Comparison of ENCODE assay signal across 14 cellular contexts in the genomic region with DNA sequence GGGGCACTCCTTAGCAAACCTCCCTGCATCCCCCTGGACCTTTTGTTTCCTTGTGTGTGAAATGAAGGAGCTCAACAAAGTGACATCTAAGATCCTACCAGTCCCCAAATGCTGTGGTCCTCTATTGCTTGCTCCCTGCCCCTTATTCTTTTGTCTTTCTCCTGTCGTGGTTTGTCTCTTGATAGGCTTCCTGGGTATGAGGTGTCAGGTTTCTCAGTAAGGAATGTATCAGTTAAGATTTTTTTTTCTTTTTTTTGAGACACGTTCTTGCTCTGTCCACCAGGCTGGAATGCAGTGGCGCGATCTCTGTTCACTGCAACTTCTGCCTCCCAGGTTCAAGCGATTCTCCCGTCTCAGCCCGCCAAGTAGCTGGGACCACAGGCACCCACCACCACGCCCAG. TPM values are rescaled to one million over a fixed set of nuclear protein-coding genes. Genes with fewer than 3 reads are reported as not detected.
DNase-seq lines count a peak whose midpoint lies in the region; ATAC-seq and TF ChIP-seq lines count a peak whose summit lies in the region.
"Had no signal": no experiment of that assay in that cellular context is flagged by ENCODE, and none has a peak within 500 bp of the region (broad histone marks: within the 10 kb centered on the region; RNA-seq: fewer than 3 reads in every experiment).

No MANE protein-coding gene starts in this region.

- peak overlapping the region; percentile 11 for H3K4me3 Mint-ChIP-seq in HFFc6
- H3K4me3 Mint-ChIP-seq: activated B cell treated with CpG ODN at 0.5 μM for 24 hours; activated naive CD8-positive, alpha-beta T cell treated with anti-CD3 and anti-CD28 coated beads, Interleukin-2, amount 10 ng/mL, durations not matched to agents 7 days and 5 days; dendritic cell treated with granulocyte-macrophage colony-stimulating factor and Interleukin-4, amounts not matched to agents 40 ng/mL and 50 ng/mL, for 4 days had no signal

- no peak for TF ChIP-seq CTCF in AG10803 (conservative IDR thresholded peaks at IDR 0.05; ENCODE audit: low read length)
- TF ChIP-seq CTCF in HFFc6 (IDR thresholded peaks at IDR 0.05) = peak; percentile 31; the same call in 1 of the 2 replicates
- peak; percentile 4 for TF ChIP-seq CTCF in astrocyte of the cerebellum (IDR thresholded peaks at IDR 0.05; ENCODE audit: low read depth, low read length, missing control alignments)
- no peak for TF ChIP-seq CTCF in dorsolateral prefrontal cortex (IDR thresholded peaks at IDR 0.05 in 54 of 56, conservative IDR thresholded peaks at IDR 0.05 in 2 of 56; ENCODE audit: low read depth in 1 of 56, partially characterized antibody in 56 of 56)

- peaks cover 2% of the 10 kb centered on the region for H3K27me3 Mint-ChIP-seq in HFFc6 (ENCODE audit: insufficient read depth)
- H3K27me3 Mint-ChIP-seq: dendritic cell treated with granulocyte-macrophage colony-stimulating factor and Interleukin-4, amounts not matched to agents 40 ng/mL and 50 ng/mL, for 4 days had no signal

- H3K9me3 Mint-ChIP-seq in HFFc6 = no peaks in the 10 kb centered on the region
- H3K9me3 Mint-ChIP-seq: activated B cell treated with CpG ODN at 0.5 μM for 24 hours; activated naive CD8-positive, alpha-beta T cell treated with anti-CD3 and anti-CD28 coated beads, Interleukin-2, amount 10 ng/mL, durations not matched to agents 7 days and 5 days; dendritic cell treated with granulocyte-macrophage colony-stimulating factor and Interleukin-4, amounts not matched to agents 40 ng/mL and 50 ng/mL, for 4 days had no signal

- in situ Hi-C loops in astrocyte of the cerebellum (cut with HindIII; ENCODE audit: low sequenced_read_pairs) = no loop called here

- H3K4me1 Mint-ChIP-seq in HFFc6 (ENCODE audit: low read depth) = peaks cover 94% of the 10 kb centered on the region
- H3K4me1 Mint-ChIP-seq: activated B cell treated with CpG ODN at 0.5 μM for 24 hours had no signal

- H3K27me3 ChIP-seq in dorsolateral prefrontal cortex = no peaks in the 10 kb centered on the region
- H3K27me3 ChIP-seq: transverse colon had no signal

- H3K27ac ChIP-seq in dorsolateral prefrontal cortex = peak overlapping the region in 6 of 59 donors; percentile 20 to 53 (median 34)
- H3K27ac ChIP-seq: transverse colon had no signal

- no peak overlapping the region for H3K4me3 ChIP-seq in AG10803 (ENCODE audit: low read length)
- H3K4me3 ChIP-seq in astrocyte of the cerebellum (ENCODE audit: low read depth, low read length) = no peak overlapping the region
- no peak overlapping the region for H3K4me3 ChIP-seq in dorsolateral prefrontal cortex
- H3K4me3 ChIP-seq: transverse colon had no signal

- H3K27ac Mint-ChIP-seq in HFFc6 = peak overlapping the region; percentile 88
- H3K27ac Mint-ChIP-seq: activated B cell treated with CpG ODN at 0.5 μM for 24 hours; activated naive CD8-positive, alpha-beta T cell treated with anti-CD3 and anti-CD28 coated beads, Interleukin-2, amount 10 ng/mL, durations not matched to agents 7 days and 5 days; dendritic cell treated with granulocyte-macrophage colony-stimulating factor and Interleukin-4, amounts not matched to agents 40 ng/mL and 50 ng/mL, for 4 days had no signal

- peaks cover 51% of the 10 kb centered on the region for H3K36me3 Mint-ChIP-seq in HFFc6 (ENCODE audit: low read depth)
- H3K36me3 Mint-ChIP-seq: activated naive CD8-positive, alpha-beta T cell treated with anti-CD3 and anti-CD28 coated beads, Interleukin-2, amount 10 ng/mL, durations not matched to agents 7 days and 5 days had no signal

- intact Hi-C loops in dorsolateral prefrontal cortex (cut with DNase I) = no loop called here

- ATAC-seq in HG02642 (IDR thresholded peaks at IDR 0.05; ENCODE audit: poor library complexity, unreplicated experiment) = no peak

- DNase-seq in AG10803 (ENCODE audit: low read depth) = peak; percentile 41
- DNase-seq in HFFc6 = peak; percentile 28
- DNase-seq in astrocyte of the cerebellum (ENCODE audit: low read depth) = no peak
- peak; percentile 54 for DNase-seq in kidney glomerular epithelial cell (lab: John Stamatoyannopoulos, UW)
- no peak for DNase-seq in dorsolateral prefrontal cortex
- no peak for DNase-seq in GOT3 (lab: John Stamatoyannopoulos, UW)
- DNase-seq in activated CD8-positive, alpha-beta memory T cell treated with anti-CD3 and anti-CD28 coated beads for 24 hours = no peak
- DNase-seq: activated B cell treated with CpG ODN at 0.5 μM for 24 hours; activated naive CD8-positive, alpha-beta T cell treated with anti-CD3 and anti-CD28 coated beads, Interleukin-2, amount 10 ng/mL, durations not matched to agents 7 days and 5 days; foreskin melanocyte; stimulated activated CD4-positive, alpha-beta T cell treated with anti-CD3 and anti-CD28 coated beads, Interleukin-2, amount 100 ng/mL, for 24 hours; transverse colon had no signal

RNA-seq across cellular contexts. Expression of gene CNIH3, which starts 16.8 kb away (rescaled TPM):
- total RNA-seq in HFFc6 (2021; fragmentation: NEBNext Ultra II Directional; extraction: Animal tissue kit (Norgen Biotek cat#: 25700)) = 10 to 100 TPM; 18.6 to 32.3 (median 30.5) TPM
- total RNA-seq in dorsolateral prefrontal cortex = 10 to 100 TPM; 11.6 to 38.1 (median 23.9) TPM

Comparison
In these comparisons a context has a peak if more than half of its experiments do, and no peak if none do; other contexts are left out.
1. DNase-seq: peak in AG10803 (single experiment), HFFc6 (single experiment) and kidney glomerular epithelial cell (single experiment); none in astrocyte of the cerebellum (single experiment), dorsolateral prefrontal cortex (0 of 10), GOT3 (single experiment) and activated CD8-positive, alpha-beta memory T cell treated with anti-CD3 and anti-CD28 coated beads for 24 hours (single experiment).
2. CTCF ChIP-seq: peak in HFFc6 (single experiment) and astrocyte of the cerebellum (single experiment); none in AG10803 (single experiment) and dorsolateral prefrontal cortex (0 of 56).